Comparison of ENCODE assay signal across 8 cellular contexts in the genomic region with DNA sequence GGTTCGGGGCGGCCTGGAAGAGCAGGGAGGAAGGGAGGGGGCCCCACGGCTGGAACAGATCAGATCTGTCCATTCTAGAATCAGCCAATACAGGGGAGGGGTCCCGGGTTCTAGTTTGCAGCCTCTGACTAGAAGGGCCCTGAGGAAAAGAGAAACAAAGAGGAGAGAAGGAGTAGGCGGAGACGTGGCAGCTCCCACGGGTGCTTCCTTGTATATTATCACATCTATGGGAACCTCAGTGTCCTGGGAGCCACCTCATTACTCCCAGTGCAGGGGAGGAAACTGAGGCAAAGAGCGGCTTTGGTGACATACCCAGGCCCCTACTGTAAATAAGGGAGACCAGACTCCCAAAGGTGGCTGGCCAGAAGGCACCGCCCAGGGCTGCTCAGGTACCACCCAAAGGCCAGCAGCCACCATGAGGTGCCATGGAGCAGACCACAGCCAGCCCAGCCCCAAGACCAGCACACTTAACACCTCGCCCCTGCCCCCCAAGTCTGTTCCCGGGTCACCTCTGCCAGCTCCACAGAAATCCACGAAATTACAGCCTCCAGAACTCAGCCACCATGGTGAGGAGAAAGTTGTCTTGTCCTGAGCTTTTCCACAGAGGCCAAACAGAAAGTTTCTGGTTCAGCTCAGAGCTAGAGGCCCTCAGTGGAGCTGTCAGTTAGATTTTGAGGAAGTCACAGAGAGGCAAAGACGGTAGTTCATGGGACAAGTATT. TPM values are rescaled to one million over a fixed set of nuclear protein-coding genes. Genes with fewer than 3 reads are reported as not detected.
DNase-seq lines count a peak whose midpoint lies in the region; ATAC-seq and TF ChIP-seq lines count a peak whose summit lies in the region.

No MANE protein-coding gene starts in this region.

- intact Hi-C loops in uterus (cut with DNase I; ENCODE audit: low total_unique reads): no loop called here

- no peaks in the 10 kb centered on the region for H3K9me3 Mint-ChIP-seq in activated naive CD4-positive, alpha-beta T cell treated with anti-CD3 and anti-CD28 coated beads, Interleukin-2, amount 50 U/mL, for 24 hours

- H3K36me3 Mint-ChIP-seq in activated naive CD4-positive, alpha-beta T cell treated with anti-CD3 and anti-CD28 coated beads, Interleukin-2, amount 50 U/mL, for 24 hours: peaks cover 6% of the 10 kb centered on the region

- TF ChIP-seq POLR2A in uterus (IDR thresholded peaks at IDR 0.05): no peak

- peaks cover 73% of the 10 kb centered on the region for H3K4me1 Mint-ChIP-seq in activated naive CD4-positive, alpha-beta T cell treated with anti-CD3 and anti-CD28 coated beads, Interleukin-2, amount 50 U/mL, for 24 hours

- peak overlapping the region; percentile 98 for H3K27ac Mint-ChIP-seq in activated naive CD4-positive, alpha-beta T cell treated with anti-CD3 and anti-CD28 coated beads, Interleukin-2, amount 50 U/mL, for 24 hours

- peak overlapping the region; percentile 24 to 35 for H3K4me3 ChIP-seq in uterus

- no peaks in the 10 kb centered on the region for H3K9me3 ChIP-seq in uterus

- ATAC-seq in GM19324 (IDR thresholded peaks at IDR 0.05; ENCODE audit: low FRiP score, unreplicated experiment): no peak

- H3K27me3 Mint-ChIP-seq in activated naive CD4-positive, alpha-beta T cell treated with anti-CD3 and anti-CD28 coated beads, Interleukin-2, amount 50 U/mL, for 24 hours: no peaks in the 10 kb centered on the region

- H3K4me1 ChIP-seq in uterus: no peaks in the 10 kb centered on the region

- H3K4me3 Mint-ChIP-seq in activated naive CD4-positive, alpha-beta T cell treated with anti-CD3 and anti-CD28 coated beads, Interleukin-2, amount 50 U/mL, for 24 hours: peak overlapping the region; percentile 94

- no peak for TF ChIP-seq CTCF in uterus (IDR thresholded peaks at IDR 0.05)

- peak; percentile 53 for DNase-seq in activated T-cell treated with anti-CD3 and anti-CD28 coated beads, Interleukin-2, amount 50 U/mL, for 1 hour
- DNase-seq in activated T-cell treated with anti-CD3 and anti-CD28 coated beads for 4 hours (no peak), medulla oblongata (ENCODE audit: extremely low spot score) (peak; percentile 59), uterus (no peak), DMS 273 treated with DMSO at 0.1 percent for 48 hours (lab: John Stamatoyannopoulos, UW) (no peak), NCI-H187 (lab: John Stamatoyannopoulos, UW) (no peak)

- H3K27ac ChIP-seq in uterus: peak overlapping the region; percentile 47 to 62

- H3K36me3 ChIP-seq in uterus: no peaks in the 10 kb centered on the region

- H3K27me3 ChIP-seq in uterus: no peaks in the 10 kb centered on the region

RNA-seq across cellular contexts. Expression of a gene that starts 2.1 kb away (rescaled TPM):
- total RNA-seq in uterus: 1 to 10 TPM in 1 of 4 donors, under 1 TPM in 2, not detected in 1; 0.26 to 1.7 (median 0.40) TPM

Comparison
In these comparisons a context has a peak if more than half of its experiments do, and no peak if none do; other contexts are left out.
1. DNase-seq: peak in activated T-cell treated with anti-CD3 and anti-CD28 coated beads, Interleukin-2, amount 50 U/mL, for 1 hour (single experiment) and medulla oblongata (single experiment); none in activated T-cell treated with anti-CD3 and anti-CD28 coated beads for 4 hours (single experiment), uterus (0 of 2), DMS 273 treated with DMSO at 0.1 percent for 48 hours (single experiment) and NCI-H187 (0 of 2).